Comparison of ENCODE assay signal across 22 cellular contexts in the genomic region with DNA sequence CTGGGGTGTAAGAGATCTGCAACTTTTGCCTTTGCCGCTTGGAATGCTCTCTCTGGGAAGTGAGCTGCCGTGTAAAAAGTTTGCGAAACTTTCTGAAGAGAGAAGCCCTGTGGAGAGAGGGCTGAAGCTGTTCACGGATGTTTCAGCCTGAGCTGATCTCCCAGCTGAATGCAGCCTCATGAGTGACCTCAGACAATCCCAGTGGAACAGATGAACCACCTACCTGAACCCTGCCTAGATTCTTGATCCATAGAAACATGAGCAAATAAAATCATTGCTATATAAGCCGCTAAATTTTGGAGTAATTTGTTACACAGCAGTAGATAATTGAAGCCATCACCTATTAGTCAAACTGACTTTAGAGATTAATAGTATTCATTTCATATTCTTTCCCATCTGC. TPM values are rescaled to one million over a fixed set of nuclear protein-coding genes. Genes with fewer than 3 reads are reported as not detected.
DNase-seq lines count a peak whose midpoint lies in the region; ATAC-seq, FAIRE-seq and TF ChIP-seq lines count a peak whose summit lies in the region.
"Had no signal": no experiment of that assay in that cellular context is flagged by ENCODE, and none has a peak within 500 bp of the region (broad histone marks: within the 10 kb centered on the region; RNA-seq: fewer than 3 reads in every experiment).

No MANE protein-coding gene starts in this region.

- H3K4me1 ChIP-seq in K562 (replicated peaks in 1 of 2; ENCODE audit: control insufficient read depth in 2 of 2, insufficient read depth in 2 of 2, low read length in 2 of 2) (peaks cover 9 to 11% of the 10 kb centered on the region in 2 experiments; a peak in 4 of 5 replicates), mesendoderm (ENCODE audit: control insufficient read depth, low read depth, low read length) (no peaks in the 10 kb centered on the region)

- no peak overlapping the region for H2BK5ac ChIP-seq in mesendoderm (ENCODE audit: low read length)

- no peak overlapping the region for H2BK15ac ChIP-seq in mesendoderm (replicated peaks; ENCODE audit: low read depth)

- H3K79me2 ChIP-seq in K562 (ENCODE audit: control insufficient read depth, insufficient read depth, low read length) (peaks cover 5% of the 10 kb centered on the region), mesendoderm (ENCODE audit: control insufficient read depth, insufficient read depth, low read length) (no peaks in the 10 kb centered on the region)

- no peak overlapping the region for H4K5ac ChIP-seq in mesendoderm (ENCODE audit: low read length)

- no peak overlapping the region for H3K4ac ChIP-seq in mesendoderm (ENCODE audit: low read depth, low read length)

- no peak overlapping the region for H2AK5ac ChIP-seq in mesendoderm (ENCODE audit: low read length)

- no peak overlapping the region for H3K4me2 ChIP-seq in K562 (ENCODE audit: insufficient read depth, low read length)
- no peak overlapping the region for H3K4me2 ChIP-seq in mesendoderm (ENCODE audit: low read length)
- H3K4me2 ChIP-seq: BLaER1 had no signal

- H3K9me3 ChIP-seq in K562 (replicated peaks; ENCODE audit: control insufficient read depth, insufficient read depth, low read depth, low read length): no peaks in the 10 kb centered on the region
- H3K9me3 ChIP-seq: BLaER1, HAP-1 had no signal

- H4K20me1 ChIP-seq in K562 (replicated peaks; ENCODE audit: control insufficient read depth, insufficient read depth, low read length): no peaks in the 10 kb centered on the region
- H4K20me1 ChIP-seq: BLaER1 had no signal

- H3K18ac ChIP-seq in mesendoderm (ENCODE audit: low read length): no peak overlapping the region

- no peak for FAIRE-seq in K562 (lab: Jason Lieb, UNC)
- FAIRE-seq: G401.6, GM12891 had no signal

- no peak overlapping the region for H3K23ac ChIP-seq in mesendoderm (ENCODE audit: low read length)

- H3K9ac ChIP-seq in K562 (ENCODE audit: insufficient read depth in 1 of 2, low read depth in 2 of 2, low read length in 2 of 2) (no peak overlapping the region), mesendoderm (ENCODE audit: low read length) (no peak overlapping the region)
- H3K9ac ChIP-seq: BLaER1 had no signal

- 32% methylated on average over 5 of the region's 5 CpGs for WGBS in K562 (ENCODE audit: insufficient coverage, low coverage, missing lambda C conversion rate)
- no CpG with 5 or more reads among the region's 5 CpGs for WGBS in mesendoderm (ENCODE audit: extremely low coverage, insufficient coverage, low lambda C conversion rate)

- TF ChIP-seq CTCF in C4-2B (conservative IDR thresholded peaks at IDR 0.05): no peak
- no peak for TF ChIP-seq CTCF in K562 (IDR thresholded peaks at IDR 0.05 in 2 of 3, conservative IDR thresholded peaks at IDR 0.05 in 1 of 3; ENCODE audit: insufficient read depth in 2 of 3, low read depth in 1 of 3, low read length in 3 of 3)

- H3K4me3 ChIP-seq in K562: no peak overlapping the region
- no peak overlapping the region for H3K4me3 ChIP-seq in mesendoderm (ENCODE audit: low read length)
- H3K4me3 ChIP-seq: BLaER1, HAP-1 had no signal

- no peaks in the 10 kb centered on the region for H3K9me1 ChIP-seq in K562 (ENCODE audit: control insufficient read depth, insufficient read depth, low read length)

- BruUV-seq in K562 (replicated peaks; lab: Mats Ljungman, UMichigan): no TSS peak

- H3K27me3 ChIP-seq in K562 (ENCODE audit: control insufficient read depth in 2 of 2, insufficient read depth in 2 of 2, low read length in 2 of 2) (no peaks in the 10 kb centered on the region), mesendoderm (ENCODE audit: insufficient read depth, low read length, poor library complexity) (no peaks in the 10 kb centered on the region)
- H3K27me3 ChIP-seq: BLaER1 had no signal

- H3K79me1 ChIP-seq in mesendoderm (ENCODE audit: low read length): no peaks in the 10 kb centered on the region

- CTCF ChIA-PET in K562 (lab: Yijun Ruan, JAX; ENCODE audit: low intra/inter-chr PET ratio): no interaction called here

- H3K27ac ChIP-seq in C4-2B (peak overlapping the region; percentile 45), K562 (ENCODE audit: extremely low read depth, low read depth, low read length) (no peak overlapping the region), mesendoderm (ENCODE audit: low read depth, low read length) (no peak overlapping the region)
- H3K27ac ChIP-seq: BLaER1 had no signal

- H2AFZ ChIP-seq in K562 (ENCODE audit: low read depth, low read length): peak overlapping the region; percentile 3; the same call in 1 of the 2 replicates

- TF ChIP-seq RAD21 in K562 (CRISPR knock-in tag; conservative IDR thresholded peaks at IDR 0.05 in 1 of 2, IDR thresholded peaks at IDR 0.05 in 1 of 2): no peak

- intact Hi-C loops in K562 (cut with micrococcal nuclease): loop anchor here (10.0 kb wide), 1 partner anchor 162 kb away; a partner anchor contains a TSS

- H4K8ac ChIP-seq in mesendoderm (ENCODE audit: low read depth, low read length): no peak overlapping the region

- no peak overlapping the region for H2BK120ac ChIP-seq in mesendoderm (ENCODE audit: low read depth, low read length)

- H3K36me3 ChIP-seq in K562 (ENCODE audit: control insufficient read depth, insufficient read depth, low read length): no peaks in the 10 kb centered on the region
- H3K36me3 ChIP-seq in mesendoderm (ENCODE audit: control insufficient read depth, insufficient read depth, low read length): no peaks in the 10 kb centered on the region
- H3K36me3 ChIP-seq: BLaER1, HAP-1 had no signal

- TF ChIP-seq EP300 in K562 (IDR thresholded peaks at IDR 0.05; ENCODE audit: low read length): no peak

- ATAC-seq in K562: no peak
- ATAC-seq in GM21526 (IDR thresholded peaks at IDR 0.05; ENCODE audit: low FRiP score, unreplicated experiment): no peak
- no peak for ATAC-seq in HG03025 (IDR thresholded peaks at IDR 0.05; ENCODE audit: low FRiP score, unreplicated experiment)

- no peak overlapping the region for H3K56ac ChIP-seq in mesendoderm (ENCODE audit: low read length)

- TF ChIP-seq POLR2A in K562 (conservative IDR thresholded peaks at IDR 0.05): no peak

- DNase-seq in HT1080 (ENCODE audit: low read depth) (peak; percentile 8), K562 (ENCODE audit: extremely low read depth in 1 of 4, low spot score in 3 of 4) (no peak), mesendoderm (peak; percentile 13), DMS53 (lab: John Stamatoyannopoulos, UW) (no peak)
- DNase-seq: ACHN; AML-193; CD4-positive, CD25-positive, alpha-beta regulatory T cell; CD8-positive, alpha-beta memory T cell; COR-L47; DMS 273 treated with DMSO at 0.1 percent for 48 hours; GOT3; KG1 had no signal

- POLR2A ChIA-PET in K562 (lab: Yijun Ruan, JAX): no interaction called here

- in situ Hi-C loops in K562 (cut with MboI): no loop called here

TF ChIP-seq in K562, 482 proteins besides CTCF, POLR2A, EP300 and RAD21:
- no peak for TF ChIP-seq CHD1 (IDR thresholded peaks at IDR 0.05; ENCODE audit: low read length)
- TF ChIP-seq CEBPB (tag; IDR thresholded peaks at IDR 0.05): peak; percentile 36; the same call in 1 of the 2 replicates

RNA-seq across cellular contexts. Expression of a gene that starts 4.4 kb away (rescaled TPM):
- 10.3 and 16.0 TPM in 2 replicates for total RNA-seq in HT1080 (2014; rRNA removed; shearing (Covaris generic))
- polyA plus RNA-seq in HT1080 (2015; cell fraction: cytosol; rRNA removed): 11.8 and 12.8 TPM in 2 replicates
- 47.9 and 50.5 TPM in 2 replicates for polyA plus RNA-seq in HT1080 (2015; cell fraction: nucleus; rRNA removed)
- 40.1 and 91.4 TPM in 2 replicates for total RNA-seq in K562 (2011; cell fraction: chromatin; rRNA removed; ENCODE audit: low replicate concordance)
- total RNA-seq in K562 (2011; cell fraction: nucleolus; rRNA removed): 22.1 and 29.7 TPM in 2 replicates
- total RNA-seq in K562 (2011; cell fraction: nucleoplasm; rRNA removed): 47.5 and 55.0 TPM in 2 replicates
- total RNA-seq in K562 (2014; rRNA removed) (18.9 and 21.1 TPM in 2 replicates), K562 (2014; rRNA removed; fragmentation: Illumina TruSeq; extraction: Trizol) (25.4 and 28.0 TPM in 2 replicates), K562 (2015; rRNA removed; fragmentation: Illumina TruSeq; extraction: Trizol) (21.1 and 23.3 TPM in 2 replicates), K562 (2021) (14.6 and 16.9 TPM in 2 replicates)
- polyA plus RNA-seq in K562 (2011; rRNA removed) (22.8 and 35.7 TPM in 2 replicates), K562 (2014; fragmentation: Illumina TruSeq; extraction: Trizol) (16.3 and 18.9 TPM in 2 replicates), K562 (2014; fragmentation: Nextera tagmentation; extraction: Ambion mirVana) (10 to 100 TPM; 26.8 to 29.1 TPM), K562 (2014; rRNA removed) (16.0 and 21.9 TPM in 2 replicates)
- 4.6 and 9.9 TPM in 2 replicates for polyA plus RNA-seq in K562 (2011; cell fraction: cytosol; rRNA removed)
- 28.0 and 34.6 TPM in 2 replicates for polyA plus RNA-seq in K562 (2011; cell fraction: nucleus; rRNA removed)
- 13.1 and 18.3 TPM in 2 replicates for polyA plus RNA-seq in K562 (2012)
- polyA minus RNA-seq in K562 (2011; rRNA and poly(A)+ RNA removed): 26.1 and 32.9 TPM in 2 replicates
- 6.6 and 7.6 TPM in 2 replicates for polyA minus RNA-seq in K562 (2011; cell fraction: cytosol; rRNA and poly(A)+ RNA removed)
- 28.1 and 43.3 TPM in 2 replicates for polyA minus RNA-seq in K562 (2011; cell fraction: nucleus; rRNA and poly(A)+ RNA removed)
- polyA plus RNA-seq in mesendoderm (2013, experiment 1 of 2): 11.1 TPM
- 10.5 TPM for polyA plus RNA-seq in mesendoderm (2013, experiment 2 of 2)

RNA-seq across cellular contexts. Expression of a gene that starts 40.6 kb away (rescaled TPM):
- total RNA-seq in HT1080 (2014; rRNA removed; shearing (Covaris generic)): 0.05 TPM in 1 of 2 replicates, not detected in the other
- polyA plus RNA-seq in HT1080 (2015; cell fraction: cytosol; rRNA removed): 0.23 TPM in 1 of 2 replicates, not detected in the other
- 0.11 TPM in 1 of 2 replicates, not detected in the other for polyA plus RNA-seq in HT1080 (2015; cell fraction: nucleus; rRNA removed)
- total RNA-seq in K562 (2011; cell fraction: chromatin; rRNA removed; ENCODE audit: low replicate concordance): not detected in 2 replicates
- total RNA-seq in K562 (2011; cell fraction: nucleolus; rRNA removed): 0.39 and 0.50 TPM in 2 replicates
- total RNA-seq in K562 (2011; cell fraction: nucleoplasm; rRNA removed): not detected in 2 replicates
- total RNA-seq in K562 (2014; rRNA removed) (0.45 and 0.57 TPM in 2 replicates), K562 (2014; rRNA removed; fragmentation: Illumina TruSeq; extraction: Trizol) (0.07 TPM in 1 of 2 replicates, not detected in the other), K562 (2015; rRNA removed; fragmentation: Illumina TruSeq; extraction: Trizol) (not detected in 2 replicates), K562 (2021) (0.29 and 0.38 TPM in 2 replicates)
- polyA plus RNA-seq in K562 (2011; rRNA removed) (0.06 and 0.11 TPM in 2 replicates), K562 (2014; fragmentation: Illumina TruSeq; extraction: Trizol) (not detected in 2 replicates), K562 (2014; fragmentation: Nextera tagmentation; extraction: Ambion mirVana) (under 1 TPM; 0.10 to 0.13 TPM), K562 (2014; rRNA removed) (0.07 and 0.19 TPM in 2 replicates)
- 0.12 and 0.24 TPM in 2 replicates for polyA plus RNA-seq in K562 (2011; cell fraction: cytosol; rRNA removed)
- polyA plus RNA-seq in K562 (2011; cell fraction: nucleus; rRNA removed): 0.10 and 0.34 TPM in 2 replicates
- 0.49 and 1.6 TPM in 2 replicates for polyA plus RNA-seq in K562 (2012)
- polyA minus RNA-seq in K562 (2011; rRNA and poly(A)+ RNA removed): not detected in 2 replicates
- not detected in 2 replicates for polyA minus RNA-seq in K562 (2011; cell fraction: cytosol; rRNA and poly(A)+ RNA removed)
- 0.33 TPM in 1 of 2 replicates, not detected in the other for polyA minus RNA-seq in K562 (2011; cell fraction: nucleus; rRNA and poly(A)+ RNA removed)
- polyA plus RNA-seq in mesendoderm (2013, experiment 1 of 2): 2.7 TPM
- 3.4 TPM for polyA plus RNA-seq in mesendoderm (2013, experiment 2 of 2)
- total RNA-seq: A172; CD4-positive, CD25-positive, alpha-beta regulatory T cell; CD8-positive, alpha-beta memory T cell; HT-29 had no signal
- polyA plus RNA-seq: CD4-positive, CD25-positive, alpha-beta regulatory T cell; CD8-positive, alpha-beta memory T cell; IgD-negative memory B cell had no signal

Comparison
In these comparisons a context has a peak if more than half of its experiments do, and no peak if none do; other contexts are left out.
1. DNase-seq: peak in HT1080 (single experiment) and mesendoderm (single experiment); none in K562 (0 of 4) and DMS53 (single experiment).